ENCODE assay signal across 8 cellular contexts in the genomic region with DNA sequence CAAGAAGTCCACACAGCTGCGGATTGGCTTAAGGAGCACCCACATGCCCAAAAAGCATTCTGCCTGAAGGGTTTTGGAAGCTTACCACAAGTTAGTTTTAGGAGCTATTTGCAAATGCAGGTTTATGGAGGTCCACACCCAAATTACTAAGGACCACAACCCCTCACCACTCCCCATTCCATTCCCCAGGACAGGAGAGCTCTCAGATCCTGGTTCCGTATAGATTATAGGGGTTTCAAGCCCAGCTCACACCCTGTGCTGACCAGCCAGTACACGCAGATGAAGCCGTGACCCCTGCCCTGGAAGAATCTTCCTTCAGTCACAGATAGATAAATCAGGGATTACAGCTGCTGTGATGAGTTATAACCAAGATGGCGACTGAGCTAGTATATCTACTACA.
"Had no signal": no experiment of that assay in that cellular context is flagged by ENCODE, and none has a peak within 500 bp of the region (broad histone marks: within the 10 kb centered on the region; RNA-seq: fewer than 3 reads in every experiment).

No MANE protein-coding gene starts in this region.

- H2AFZ ChIP-seq: GM23248 had no signal

- H3K4me3 Mint-ChIP-seq: HFFc6 had no signal

- H3K27ac Mint-ChIP-seq: HFFc6 had no signal

- H3K9ac ChIP-seq: GM23248 had no signal

- H3K27ac ChIP-seq: GM23248 had no signal

- H3K36me3 ChIP-seq: HAP-1 had no signal

- DNase-seq: GM23248, GOT3, H7, HFFc6, IMR-90, KBM-7 had no signal

- H3K9me3 ChIP-seq: HAP-1 had no signal

- H3K4me3 ChIP-seq: GM23248, HAP-1 had no signal

- H3K4me1 ChIP-seq: HAP-1 had no signal

- ATAC-seq: HCT116 had no signal
